16 cellular contexts compared by ENCODE assay signal in genomic region chr13:47886314-47886713, GRCh38.
"Had no signal": no experiment of that assay in that cellular context is flagged by ENCODE, and none has a peak within 500 bp of the region (broad histone marks: within the 10 kb centered on the region; RNA-seq: fewer than 3 reads in every experiment).

No MANE protein-coding gene starts in this region.

- H3K4me1 ChIP-seq: upper lobe of right lung had no signal

- DNase-seq: activated CD4-positive, alpha-beta T cell treated with anti-CD3 and anti-CD28 coated beads, Interleukin-2, amount 50 U/mL, for 4 hours; activated naive CD8-positive, alpha-beta T cell treated with anti-CD3 and anti-CD28 coated beads, Interleukin-2, amount 50 U/mL, for 24 hours; activated T-cell treated with anti-CD3 and anti-CD28 coated beads, Interleukin-2, amount 50 U/mL, for 72 hours; anterior cingulate cortex; caudate nucleus; dorsolateral prefrontal cortex; immature natural killer cell; mesenchymal stem cell; naive thymus-derived CD8-positive, alpha-beta T cell; nucleus accumbens; stimulated activated CD4-positive, alpha-beta T cell treated with anti-CD3 and anti-CD28 coated beads, Interleukin-4, amount 100 ng/mL, for 1 hour; upper lobe of right lung had no signal

- H3K9me3 Mint-ChIP-seq: activated naive CD8-positive, alpha-beta T cell treated with anti-CD3 and anti-CD28 coated beads, Interleukin-2, amount 50 U/mL, for 24 hours; activated T-cell treated with anti-CD3 and anti-CD28 coated beads, Interleukin-2, amount 50 U/mL, for 72 hours; brain; naive thymus-derived CD8-positive, alpha-beta T cell had no signal

- H3K9me3 ChIP-seq: upper lobe of right lung had no signal

- H3K27ac ChIP-seq: SK-N-MC, upper lobe of right lung had no signal

- H3K4me3 ChIP-seq: dorsolateral prefrontal cortex, SK-N-MC, smooth muscle cell, upper lobe of right lung had no signal

- ATAC-seq: activated naive CD8-positive, alpha-beta T cell treated with anti-CD3 and anti-CD28 coated beads, Interleukin-2, amount 50 U/mL, for 24 hours; naive thymus-derived CD8-positive, alpha-beta T cell; sciatic nerve; upper lobe of right lung had no signal

- H3K4me3 Mint-ChIP-seq: activated naive CD8-positive, alpha-beta T cell treated with anti-CD3 and anti-CD28 coated beads, Interleukin-2, amount 50 U/mL, for 24 hours; activated T-cell treated with anti-CD3 and anti-CD28 coated beads, Interleukin-2, amount 50 U/mL, for 72 hours; brain; immature natural killer cell; naive thymus-derived CD8-positive, alpha-beta T cell had no signal

- H3K27ac Mint-ChIP-seq: activated naive CD8-positive, alpha-beta T cell treated with anti-CD3 and anti-CD28 coated beads, Interleukin-2, amount 50 U/mL, for 24 hours; activated T-cell treated with anti-CD3 and anti-CD28 coated beads, Interleukin-2, amount 50 U/mL, for 72 hours; brain; immature natural killer cell; naive thymus-derived CD8-positive, alpha-beta T cell had no signal

- H3K4me2 ChIP-seq: smooth muscle cell had no signal

- H3K27me3 ChIP-seq: dorsolateral prefrontal cortex, upper lobe of right lung had no signal

- H3K27me3 Mint-ChIP-seq: activated naive CD8-positive, alpha-beta T cell treated with anti-CD3 and anti-CD28 coated beads, Interleukin-2, amount 50 U/mL, for 24 hours; brain; naive thymus-derived CD8-positive, alpha-beta T cell had no signal

- H3K36me3 ChIP-seq: upper lobe of right lung had no signal

- H3K4me1 Mint-ChIP-seq: brain, immature natural killer cell had no signal

- H3K36me3 Mint-ChIP-seq: brain had no signal
